Comparison of ENCODE assay signal across 1 cellular context in the genomic region with DNA sequence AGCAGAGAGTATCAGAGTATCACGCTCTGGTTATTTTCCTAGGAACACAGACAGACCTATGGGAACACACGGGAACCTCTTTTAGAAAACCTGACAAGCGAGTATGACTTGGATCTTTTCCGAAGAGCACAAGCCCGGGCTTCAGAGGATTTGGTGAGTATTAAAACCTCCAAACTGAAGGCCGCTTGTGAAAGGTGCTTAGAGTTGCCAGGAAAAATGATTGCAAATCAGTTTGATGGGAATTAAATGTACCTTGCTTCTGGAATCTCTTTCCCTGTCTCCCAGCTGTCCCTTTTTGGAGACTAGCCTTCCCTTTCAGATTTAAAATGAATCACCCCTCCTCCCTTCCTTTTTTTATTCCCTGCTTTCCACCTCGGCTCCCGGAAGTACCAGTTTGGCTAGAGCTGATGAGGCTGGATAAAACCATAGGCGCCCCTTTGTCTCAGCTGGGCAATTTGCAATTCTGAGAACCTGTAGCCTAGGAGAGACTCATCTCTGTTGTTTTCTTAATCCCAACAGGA.
TF ChIP-seq lines count a peak whose summit lies in the region.

No MANE protein-coding gene starts in this region.

TF ChIP-seq in GM23338, 12 proteins besides CTCF, POLR2A, EP300 and RAD21 (continued from another document):
- TF ChIP-seq REST (IDR thresholded peaks at IDR 0.05; ENCODE audit: unreplicated experiment) (peak; percentile 19), NANOG (IDR thresholded peaks at IDR 0.05; ENCODE audit: borderline replicate concordance) (0 out of 2 replicates have a peak, but pooled peaks have one; percentile 14), EZH2phosphoT487 (IDR thresholded peaks at IDR 0.05; ENCODE audit: unreplicated experiment) (no peak), STAT1 (IDR thresholded peaks at IDR 0.05; ENCODE audit: unreplicated experiment) (no peak), POLR2AphosphoS5 (IDR thresholded peaks at IDR 0.05; ENCODE audit: low read depth) (peak; percentile 57), JUNB (IDR thresholded peaks at IDR 0.05; ENCODE audit: unreplicated experiment) (no peak), CREB1 (CRISPR knock-in tag; IDR thresholded peaks at IDR 0.05; ENCODE audit: low read depth) (no peak)
